ENCODE assay signal across 8 cellular contexts in the genomic region with DNA sequence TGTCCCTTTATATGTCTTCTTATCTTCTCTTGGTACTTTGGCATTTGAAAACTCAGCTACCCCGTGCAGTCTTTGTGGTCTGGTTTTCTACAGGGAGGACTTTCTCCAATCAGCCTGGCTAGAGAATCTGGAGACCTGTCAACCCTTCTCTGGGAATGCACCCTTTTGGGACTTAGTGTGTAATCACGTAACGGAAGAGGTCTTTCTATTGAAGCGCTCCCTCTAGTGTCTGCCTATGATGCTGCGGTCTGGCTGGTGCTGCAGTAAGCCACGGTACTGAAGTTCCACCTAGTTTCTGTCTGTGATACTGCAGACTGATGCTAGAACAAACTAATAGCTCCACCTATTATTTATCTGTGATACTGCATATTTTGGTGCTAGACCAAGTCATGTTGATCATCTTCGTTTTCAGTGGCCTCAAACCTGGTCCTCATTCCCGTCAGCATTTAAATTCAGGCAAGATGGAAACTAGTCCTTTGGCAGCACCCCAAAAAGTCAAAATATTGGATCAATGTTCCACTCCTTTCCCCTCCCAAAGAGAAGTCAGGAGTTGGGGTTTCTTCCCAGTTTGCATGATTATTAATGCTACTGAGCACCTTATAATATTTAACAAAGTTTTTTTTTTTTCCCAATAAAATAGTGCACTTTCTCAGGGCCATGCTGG. TPM values are rescaled to one million over a fixed set of nuclear protein-coding genes. Genes with fewer than 3 reads are reported as not detected.
DNase-seq lines count a peak whose midpoint lies in the region; ATAC-seq and TF ChIP-seq lines count a peak whose summit lies in the region.

No MANE protein-coding gene starts in this region.

- no peak overlapping the region for H3K4me3 ChIP-seq in lung

- H3K27me3 ChIP-seq in lung (ENCODE audit: control insufficient read depth, insufficient read depth): no peaks in the 10 kb centered on the region

- no peak overlapping the region for H3K27ac ChIP-seq in lung (ENCODE audit: low read depth in 1 of 2, low read length in 1 of 2)

- DNase-seq in COLO829 (ENCODE audit: low spot score) (peak; percentile 92), GM20000 (ENCODE audit: low spot score) (peak; percentile 81), NCI-H748 (lab: John Stamatoyannopoulos, UW; ENCODE audit: unreplicated experiment) (peak; percentile 91), dermis microvascular lymphatic vessel endothelial cell (ENCODE audit: low read depth in 2 of 2) (peak; percentile 89 to 95), lung (ENCODE audit: low spot score) (peak; percentile 77)
- DNase-seq in activated CD4-positive, alpha-beta T cell treated with anti-CD3 and anti-CD28 coated beads, Interleukin-2, amount 50 U/mL, for 1 hour: peak; percentile 69
- peak; percentile 41 to 53 for DNase-seq in stimulated activated CD8-positive, alpha-beta memory T cell treated with anti-CD3 and anti-CD28 coated beads, Interleukin-15, amount 100 ng/mL, for 48 hours (ENCODE audit: low read depth in 2 of 2)

- peak; percentile 85 for TF ChIP-seq CTCF in GM20000 (IDR thresholded peaks at IDR 0.05; ENCODE audit: extremely low read depth, missing control alignments)
- TF ChIP-seq CTCF in lung (IDR thresholded peaks at IDR 0.05; ENCODE audit: control extremely low read depth, extremely low read depth): peak; percentile 97

- no peaks in the 10 kb centered on the region for H3K4me1 ChIP-seq in lung (ENCODE audit: control insufficient read depth in 2 of 2, insufficient read depth in 2 of 2, low read length in 2 of 2)

- ATAC-seq in HG03571 (IDR thresholded peaks at IDR 0.05; ENCODE audit: unreplicated experiment): peak; percentile 96
- ATAC-seq in lung (ENCODE audit: insufficient read depth, low FRiP score): peak; percentile 96

- no peaks in the 10 kb centered on the region for H3K36me3 ChIP-seq in lung (ENCODE audit: control insufficient read depth in 2 of 2, insufficient read depth in 2 of 2, low read length in 2 of 2)

- WGBS in lung, 2 donors: 2 to 4% methylated on average over 8 of the region's 8 CpGs

- H3K9me3 ChIP-seq in lung (ENCODE audit: control insufficient read depth in 2 of 2, insufficient read depth in 1 of 2, low read length in 1 of 2): peaks cover 0 to 2% of the 10 kb centered on the region in 2 donors

RNA-seq across cellular contexts. Expression of gene SIRPB2, which starts 12.5 kb away (rescaled TPM):
- total RNA-seq in dermis microvascular lymphatic vessel endothelial cell: 0.13 and 0.38 TPM in 2 replicates
- total RNA-seq in lung: 10 to 100 TPM in 1 of 2 donors, 1 to 10 TPM in 1; 4.7 to 18.5 TPM
- 10 to 100 TPM in 1 of 2 donors, 1 to 10 TPM in 1; 3.9 to 30.9 TPM for polyA plus RNA-seq in lung

RNA-seq across cellular contexts. Expression of gene NSFL1C, which starts 37.0 kb away (rescaled TPM):
- total RNA-seq in dermis microvascular lymphatic vessel endothelial cell (19.1 and 25.3 TPM in 2 replicates), lung (10 to 100 TPM; 42.9 to 84.8 TPM)
- polyA plus RNA-seq in lung: 10 to 100 TPM; 39.0 to 63.3 TPM

RNA-seq across cellular contexts. Expression of gene SIRPD, which starts 53.8 kb away (rescaled TPM):
- total RNA-seq in dermis microvascular lymphatic vessel endothelial cell (not detected in 2 replicates), lung (under 1 TPM; 0.28 to 0.86 TPM)
- polyA plus RNA-seq in lung: 1 to 10 TPM in 1 of 2 donors, under 1 TPM in 1; 0.75 to 1.9 TPM
